ENCODE assay signal across 1 cellular context in the genomic region with DNA sequence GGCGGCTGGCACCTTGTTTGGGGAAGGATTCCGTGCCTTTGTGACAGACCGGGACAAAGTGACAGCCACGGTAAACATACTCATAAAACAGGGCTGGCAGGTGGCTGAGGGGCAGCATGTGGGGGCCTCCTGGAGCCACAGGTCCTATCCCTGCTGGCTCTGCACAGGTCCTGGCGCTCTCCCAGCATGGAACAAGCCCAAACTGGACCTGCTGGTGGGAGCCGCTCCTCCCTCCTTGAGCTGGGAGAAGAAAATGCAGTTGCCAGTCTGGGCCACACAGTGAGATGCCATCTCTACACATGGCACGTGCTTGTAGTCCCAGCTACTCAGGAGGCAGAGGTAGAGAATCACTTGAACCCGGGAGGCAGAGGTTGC.
TF ChIP-seq lines count a peak whose summit lies in the region.

No MANE protein-coding gene starts in this region.

TF ChIP-seq in HEK293, 187 proteins besides CTCF, POLR2A, EP300 and RAD21:
- peak; percentile 64 for TF ChIP-seq GLIS1 (tag by site-specific recombination; IDR thresholded peaks at IDR 0.05)
- TF ChIP-seq ZIC2 (tag by site-specific recombination; IDR thresholded peaks at IDR 0.05), result peak; percentile 83
